In the genomic region with DNA sequence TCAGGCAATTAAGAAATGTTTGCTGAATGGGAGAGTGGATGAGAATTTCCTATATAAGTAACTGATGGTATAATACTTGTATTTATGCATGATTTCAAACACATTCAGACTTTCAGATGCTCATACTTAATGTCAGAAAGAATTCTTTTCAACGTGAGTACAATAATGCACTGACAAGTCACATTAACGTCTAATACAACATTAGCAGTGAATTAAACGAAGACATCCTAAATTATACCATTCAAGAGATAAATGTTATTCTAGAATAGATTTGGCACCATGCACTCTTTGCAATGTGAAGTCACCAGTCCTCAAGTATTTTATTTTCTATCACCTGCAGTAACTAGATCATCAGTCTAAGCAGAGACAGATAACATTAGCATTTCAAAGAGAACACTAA, we compare ENCODE assay signal across 31 cellular contexts.
DNase-seq lines count a peak whose midpoint lies in the region; ATAC-seq, FAIRE-seq and TF ChIP-seq lines count a peak whose summit lies in the region.
"Had no signal": no experiment of that assay in that cellular context is flagged by ENCODE, and none has a peak within 500 bp of the region (broad histone marks: within the 10 kb centered on the region; RNA-seq: fewer than 3 reads in every experiment).

No MANE protein-coding gene starts in this region.

- TF ChIP-seq CTCF in neural cell (IDR thresholded peaks at IDR 0.05; ENCODE audit: poor library complexity, severe bottlenecking): no peak
- no peak for TF ChIP-seq CTCF in heart right ventricle (IDR thresholded peaks at IDR 0.05)

- TF ChIP-seq RAD21 in neural cell (conservative IDR thresholded peaks at IDR 0.05): no peak

- H3K27ac ChIP-seq in neural cell (ENCODE audit: low read length) (no peak overlapping the region), heart right ventricle (no peak overlapping the region)
- H3K27ac ChIP-seq: 22Rv1; A549; BLaER1; BLaER1 treated with 17β-estradiol and CSF1 and Interleukin-3, amounts not matched to agents 10 nM and 100 nM; C4-2B had no signal

- H4K20me1 ChIP-seq in neural cell (ENCODE audit: insufficient read depth): no peaks in the 10 kb centered on the region
- H4K20me1 ChIP-seq: BLaER1; BLaER1 treated with 17β-estradiol and CSF1 and Interleukin-3, amounts not matched to agents 10 nM and 100 nM had no signal

- H3K79me2 ChIP-seq in neural cell (replicated peaks; ENCODE audit: insufficient read depth, low read length): no peaks in the 10 kb centered on the region

- no peaks in the 10 kb centered on the region for H3K27me3 ChIP-seq in neural cell (ENCODE audit: insufficient read depth, low read depth, low read length)
- no peaks in the 10 kb centered on the region for H3K27me3 ChIP-seq in heart right ventricle
- H3K27me3 ChIP-seq: BE2C; BLaER1; BLaER1 treated with 17β-estradiol and CSF1 and Interleukin-3, amounts not matched to agents 10 nM and 100 nM had no signal

- no peak for ATAC-seq in heart right ventricle
- ATAC-seq: A549; CD8-positive, alpha-beta T cell had no signal

- intact Hi-C loops in heart right ventricle (cut with DNase I): no loop called here

- H3K9ac ChIP-seq in neural cell (ENCODE audit: low read length): no peak overlapping the region
- H3K9ac ChIP-seq: BLaER1; BLaER1 treated with 17β-estradiol and CSF1 and Interleukin-3, amounts not matched to agents 10 nM and 100 nM had no signal

- H3K4me2 ChIP-seq in neural cell (ENCODE audit: low read length): no peak overlapping the region
- H3K4me2 ChIP-seq: A549; BLaER1; BLaER1 treated with 17β-estradiol and CSF1 and Interleukin-3, amounts not matched to agents 10 nM and 100 nM had no signal

- 65 to 87% methylated on average over 3 of the region's 3 CpGs for WGBS in heart right ventricle, 2 donors

- H3K4me1 ChIP-seq in heart right ventricle: no peaks in the 10 kb centered on the region
- H3K4me1 ChIP-seq: A549; BE2C; BLaER1; BLaER1 treated with 17β-estradiol and CSF1 and Interleukin-3, amounts not matched to agents 10 nM and 100 nM; Caco-2 had no signal

- no peaks in the 10 kb centered on the region for H3K36me3 ChIP-seq in neural cell (ENCODE audit: insufficient read depth, low read length)
- no peaks in the 10 kb centered on the region for H3K36me3 ChIP-seq in heart right ventricle
- H3K36me3 ChIP-seq: BE2C; BLaER1; BLaER1 treated with 17β-estradiol and CSF1 and Interleukin-3, amounts not matched to agents 10 nM and 100 nM had no signal

- peak; percentile 79 for TF ChIP-seq EP300 in neural cell (conservative IDR thresholded peaks at IDR 0.05; ENCODE audit: poor library complexity, severe bottlenecking)

- TF ChIP-seq POLR2A in H54 (IDR thresholded peaks at IDR 0.05; ENCODE audit: low read depth, low read length): no peak

- H3F3A ChIP-seq in neural cell (ENCODE audit: insufficient read depth, low read length, poor library complexity, severe bottlenecking): peaks cover 5% of the 10 kb centered on the region

- no peaks in the 10 kb centered on the region for H3K9me3 ChIP-seq in neural cell (ENCODE audit: low read length)
- H3K9me3 ChIP-seq in heart right ventricle: peaks cover 0 to 38% (median 5%) of the 10 kb centered on the region in 11 donors
- H3K9me3 ChIP-seq: A549, BE2C, Caco-2 had no signal

- H2AFZ ChIP-seq in neural cell (ENCODE audit: low read depth, low read length): no peak overlapping the region

- H3K4me3 ChIP-seq in neural cell (ENCODE audit: low read length) (no peak overlapping the region), heart right ventricle (no peak overlapping the region)
- H3K4me3 ChIP-seq: A549; BLaER1; BLaER1 treated with 17β-estradiol and CSF1 and Interleukin-3, amounts not matched to agents 10 nM and 100 nM had no signal

- no peaks in the 10 kb centered on the region for H3K9me2 ChIP-seq in neural cell (ENCODE audit: insufficient read depth, low read length)

- peak; percentile 69 for FAIRE-seq in H54 (lab: Jason Lieb, UNC)
- FAIRE-seq: A204.1, A549, D721Med had no signal

- DNase-seq in H54 (ENCODE audit: insufficient read length, low spot score): no peak
- DNase-seq in heart right ventricle: no peak
- DNase-seq in activated CD4-positive, CD25-positive, alpha-beta regulatory T cell treated with anti-CD3 and anti-CD28 coated beads, Interleukin-2, amount 50 U/mL, for 72 hours: no peak
- DNase-seq: 8988T; ACHN; AML-193; BE2C; C1 segment of cervical spinal cord; Caco-2; Calu3; CD4-positive, alpha-beta memory T cell; CD4-positive, alpha-beta T cell; CD4-positive, CD25-positive, alpha-beta regulatory T cell; CD8-positive, alpha-beta memory T cell; CD8-positive, alpha-beta T cell; COR-L47; DMS 273 treated with DMSO at 0.1 percent for 48 hours; DMS153; DMS53; DMS79; DMS79 treated with DMSO at 0.1 percent for 48 hours; DND-41; EL had no signal

TF ChIP-seq in neural cell, 6 proteins besides CTCF, POLR2A, EP300 and RAD21:
- TF ChIP-seq EZH2 (IDR thresholded peaks at IDR 0.05; ENCODE audit: borderline replicate concordance, insufficient read depth, low read length, poor library complexity, severe bottlenecking) (no peak), TAF1 (IDR thresholded peaks at IDR 0.05; ENCODE audit: low read depth) (no peak), POLR2AphosphoS5 (IDR thresholded peaks at IDR 0.05) (peak; percentile 71), MXI1 (conservative IDR thresholded peaks at IDR 0.05; ENCODE audit: poor library complexity, severe bottlenecking) (no peak), SMC3 (conservative IDR thresholded peaks at IDR 0.05; ENCODE audit: poor library complexity) (no peak)
- TF ChIP-seq, protein P1, sequence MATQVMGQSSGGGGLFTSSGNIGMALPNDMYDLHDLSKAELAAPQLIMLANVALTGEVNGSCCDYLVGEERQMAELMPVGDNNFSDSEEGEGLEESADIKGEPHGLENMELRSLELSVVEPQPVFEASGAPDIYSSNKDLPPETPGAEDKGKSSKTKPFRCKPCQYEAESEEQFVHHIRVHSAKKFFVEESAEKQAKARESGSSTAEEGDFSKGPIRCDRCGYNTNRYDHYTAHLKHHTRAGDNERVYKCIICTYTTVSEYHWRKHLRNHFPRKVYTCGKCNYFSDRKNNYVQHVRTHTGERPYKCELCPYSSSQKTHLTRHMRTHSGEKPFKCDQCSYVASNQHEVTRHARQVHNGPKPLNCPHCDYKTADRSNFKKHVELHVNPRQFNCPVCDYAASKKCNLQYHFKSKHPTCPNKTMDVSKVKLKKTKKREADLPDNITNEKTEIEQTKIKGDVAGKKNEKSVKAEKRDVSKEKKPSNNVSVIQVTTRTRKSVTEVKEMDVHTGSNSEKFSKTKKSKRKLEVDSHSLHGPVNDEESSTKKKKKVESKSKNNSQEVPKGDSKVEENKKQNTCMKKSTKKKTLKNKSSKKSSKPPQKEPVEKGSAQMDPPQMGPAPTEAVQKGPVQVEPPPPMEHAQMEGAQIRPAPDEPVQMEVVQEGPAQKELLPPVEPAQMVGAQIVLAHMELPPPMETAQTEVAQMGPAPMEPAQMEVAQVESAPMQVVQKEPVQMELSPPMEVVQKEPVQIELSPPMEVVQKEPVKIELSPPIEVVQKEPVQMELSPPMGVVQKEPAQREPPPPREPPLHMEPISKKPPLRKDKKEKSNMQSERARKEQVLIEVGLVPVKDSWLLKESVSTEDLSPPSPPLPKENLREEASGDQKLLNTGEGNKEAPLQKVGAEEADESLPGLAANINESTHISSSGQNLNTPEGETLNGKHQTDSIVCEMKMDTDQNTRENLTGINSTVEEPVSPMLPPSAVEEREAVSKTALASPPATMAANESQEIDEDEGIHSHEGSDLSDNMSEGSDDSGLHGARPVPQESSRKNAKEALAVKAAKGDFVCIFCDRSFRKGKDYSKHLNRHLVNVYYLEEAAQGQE (IDR thresholded peaks at IDR 0.05; ENCODE audit: borderline replicate concordance): no peak
